ENCODE assay signal across 1 cellular context in the genomic region with DNA sequence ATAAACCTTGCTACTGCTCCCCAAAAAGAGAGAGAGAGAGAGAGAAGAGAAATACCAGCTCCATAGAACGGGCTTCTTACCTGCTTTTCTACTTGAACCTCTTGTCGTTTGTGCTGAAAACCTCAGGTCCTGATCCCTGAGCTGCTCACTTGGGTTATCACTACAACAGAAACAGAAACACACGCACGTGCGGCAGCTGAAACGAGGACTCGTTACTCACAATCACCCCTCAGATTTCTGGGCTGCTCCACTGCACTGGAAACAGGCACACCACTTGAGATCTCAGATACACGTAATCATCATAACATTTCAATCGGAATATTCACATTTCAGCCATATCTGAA.
TF ChIP-seq lines count a peak whose summit lies in the region.

No MANE protein-coding gene starts in this region.

TF ChIP-seq in A549, 52 proteins besides CTCF, POLR2A, EP300 and RAD21 (continued from another document):
- TF ChIP-seq JUN (IDR thresholded peaks at IDR 0.05) (no peak), CHD4 (IDR thresholded peaks at IDR 0.05; ENCODE audit: borderline replicate concordance) (no peak), ZFP36 (IDR thresholded peaks at IDR 0.05; ENCODE audit: borderline replicate concordance, partially characterized antibody) (no peak), RCOR1 (IDR thresholded peaks at IDR 0.05; ENCODE audit: low read depth, low read length) (no peak), ESRRA (IDR thresholded peaks at IDR 0.05; ENCODE audit: borderline replicate concordance, low read length) (no peak), CBX2 (IDR thresholded peaks at IDR 0.05; ENCODE audit: borderline replicate concordance, low read depth) (no peak), MAZ (IDR thresholded peaks at IDR 0.05; ENCODE audit: borderline replicate concordance, low read depth, low read length) (no peak), HEYL (CRISPR knock-in tag; IDR thresholded peaks at IDR 0.05) (peak; percentile 53; the same call in 1 of the 2 replicates), CEBPB (IDR thresholded peaks at IDR 0.05) (no peak), ZNF302 (CRISPR knock-in tag; IDR thresholded peaks at IDR 0.05) (peak; percentile 88; the same call in 1 of the 2 replicates), RFX5 (IDR thresholded peaks at IDR 0.05) (no peak), ZSCAN20 (CRISPR knock-in tag; IDR thresholded peaks at IDR 0.05) (peak; percentile 45), GATA3 (IDR thresholded peaks at IDR 0.05; ENCODE audit: borderline replicate concordance) (no peak), KDM1A (IDR thresholded peaks at IDR 0.05; ENCODE audit: low read depth) (no peak), SREBF2 (IDR thresholded peaks at IDR 0.05) (no peak), POLR2AphosphoS2 (conservative IDR thresholded peaks at IDR 0.05; ENCODE audit: low read length) (no peak), EHF (CRISPR knock-in tag; IDR thresholded peaks at IDR 0.05) (peak; percentile 90), CBX8 (IDR thresholded peaks at IDR 0.05) (no peak), HOXB5 (CRISPR knock-in tag; IDR thresholded peaks at IDR 0.05) (peak; percentile 92), RNF2 (IDR thresholded peaks at IDR 0.05; ENCODE audit: borderline replicate concordance, low read depth) (no peak), RARB (CRISPR knock-in tag; IDR thresholded peaks at IDR 0.05) (peak; percentile 56; the same call in 1 of the 2 replicates), NFE2L2 (conservative IDR thresholded peaks at IDR 0.05; ENCODE audit: low read length) (no peak), JUNB (IDR thresholded peaks at IDR 0.05) (no peak), FOSB (CRISPR knock-in tag; IDR thresholded peaks at IDR 0.05) (peak; percentile 85; the same call in 1 of the 2 replicates), TFCP2L1 (CRISPR knock-in tag; IDR thresholded peaks at IDR 0.05) (no peak), TP53 (CRISPR knock-in tag; IDR thresholded peaks at IDR 0.05) (0 out of 2 replicates have a peak, but pooled peaks have one; percentile 66), HOXB13 (CRISPR knock-in tag; IDR thresholded peaks at IDR 0.05; ENCODE audit: low read depth) (peak; percentile 98), MYC (IDR thresholded peaks at IDR 0.05; ENCODE audit: borderline replicate concordance, low read length) (no peak), NPAS2 (CRISPR knock-in tag; IDR thresholded peaks at IDR 0.05; ENCODE audit: borderline replicate concordance) (no peak), BHLHE40 (IDR thresholded peaks at IDR 0.05; ENCODE audit: low read depth, low read length) (0 out of 2 replicates have a peak, but pooled peaks have one; percentile 27), EHMT2 (IDR thresholded peaks at IDR 0.05; ENCODE audit: low read depth) (no peak), PHF8 (IDR thresholded peaks at IDR 0.05; ENCODE audit: borderline replicate concordance, low read depth) (no peak), MAFK (IDR thresholded peaks at IDR 0.05; ENCODE audit: partially characterized antibody) (no peak), HDAC2 (IDR thresholded peaks at IDR 0.05) (no peak), HOXA7 (CRISPR knock-in tag; IDR thresholded peaks at IDR 0.05) (peak; percentile 86), ZC3H11A (IDR thresholded peaks at IDR 0.05) (no peak), NR3C1 (IDR thresholded peaks at IDR 0.05) (no peak), CHD2 (IDR thresholded peaks at IDR 0.05; ENCODE audit: low read length, partially characterized antibody) (no peak), KDM5A (IDR thresholded peaks at IDR 0.05) (no peak), FOSL2 (IDR thresholded peaks at IDR 0.05) (no peak), FOSL2 (CRISPR knock-in tag; IDR thresholded peaks at IDR 0.05) (no peak), FOXS1 (CRISPR knock-in tag; IDR thresholded peaks at IDR 0.05) (peak; percentile 82; the same call in 1 of the 2 replicates)
- TF ChIP-seq, protein P1, sequence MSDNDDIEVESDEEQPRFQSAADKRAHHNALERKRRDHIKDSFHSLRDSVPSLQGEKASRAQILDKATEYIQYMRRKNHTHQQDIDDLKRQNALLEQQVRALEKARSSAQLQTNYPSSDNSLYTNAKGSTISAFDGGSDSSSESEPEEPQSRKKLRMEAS (IDR thresholded peaks at IDR 0.05), result peak; percentile 96
- TF ChIP-seq, protein P2, sequence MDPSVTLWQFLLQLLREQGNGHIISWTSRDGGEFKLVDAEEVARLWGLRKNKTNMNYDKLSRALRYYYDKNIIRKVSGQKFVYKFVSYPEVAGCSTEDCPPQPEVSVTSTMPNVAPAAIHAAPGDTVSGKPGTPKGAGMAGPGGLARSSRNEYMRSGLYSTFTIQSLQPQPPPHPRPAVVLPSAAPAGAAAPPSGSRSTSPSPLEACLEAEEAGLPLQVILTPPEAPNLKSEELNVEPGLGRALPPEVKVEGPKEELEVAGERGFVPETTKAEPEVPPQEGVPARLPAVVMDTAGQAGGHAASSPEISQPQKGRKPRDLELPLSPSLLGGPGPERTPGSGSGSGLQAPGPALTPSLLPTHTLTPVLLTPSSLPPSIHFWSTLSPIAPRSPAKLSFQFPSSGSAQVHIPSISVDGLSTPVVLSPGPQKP (IDR thresholded peaks at IDR 0.05; ENCODE audit: low read depth, low read length), result no peak
- TF ChIP-seq, protein P3, sequence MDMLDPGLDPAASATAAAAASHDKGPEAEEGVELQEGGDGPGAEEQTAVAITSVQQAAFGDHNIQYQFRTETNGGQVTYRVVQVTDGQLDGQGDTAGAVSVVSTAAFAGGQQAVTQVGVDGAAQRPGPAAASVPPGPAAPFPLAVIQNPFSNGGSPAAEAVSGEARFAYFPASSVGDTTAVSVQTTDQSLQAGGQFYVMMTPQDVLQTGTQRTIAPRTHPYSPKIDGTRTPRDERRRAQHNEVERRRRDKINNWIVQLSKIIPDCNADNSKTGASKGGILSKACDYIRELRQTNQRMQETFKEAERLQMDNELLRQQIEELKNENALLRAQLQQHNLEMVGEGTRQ (IDR thresholded peaks at IDR 0.05), result no peak
- TF ChIP-seq, protein P4, sequence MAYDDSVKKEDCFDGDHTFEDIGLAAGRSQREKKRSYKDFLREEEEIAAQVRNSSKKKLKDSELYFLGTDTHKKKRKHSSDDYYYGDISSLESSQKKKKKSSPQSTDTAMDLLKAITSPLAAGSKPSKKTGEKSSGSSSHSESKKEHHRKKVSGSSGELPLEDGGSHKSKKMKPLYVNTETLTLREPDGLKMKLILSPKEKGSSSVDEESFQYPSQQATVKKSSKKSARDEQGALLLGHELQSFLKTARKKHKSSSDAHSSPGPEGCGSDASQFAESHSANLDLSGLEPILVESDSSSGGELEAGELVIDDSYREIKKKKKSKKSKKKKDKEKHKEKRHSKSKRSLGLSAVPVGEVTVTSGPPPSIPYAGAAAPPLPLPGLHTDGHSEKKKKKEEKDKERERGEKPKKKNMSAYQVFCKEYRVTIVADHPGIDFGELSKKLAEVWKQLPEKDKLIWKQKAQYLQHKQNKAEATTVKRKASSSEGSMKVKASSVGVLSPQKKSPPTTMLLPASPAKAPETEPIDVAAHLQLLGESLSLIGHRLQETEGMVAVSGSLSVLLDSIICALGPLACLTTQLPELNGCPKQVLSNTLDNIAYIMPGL (CRISPR knock-in tag; IDR thresholded peaks at IDR 0.05; ENCODE audit: borderline replicate concordance), result no peak
- TF ChIP-seq, protein P5, sequence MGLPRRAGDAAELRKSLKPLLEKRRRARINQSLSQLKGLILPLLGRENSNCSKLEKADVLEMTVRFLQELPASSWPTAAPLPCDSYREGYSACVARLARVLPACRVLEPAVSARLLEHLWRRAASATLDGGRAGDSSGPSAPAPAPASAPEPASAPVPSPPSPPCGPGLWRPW (IDR thresholded peaks at IDR 0.05), result no peak
- TF ChIP-seq, protein P6, sequence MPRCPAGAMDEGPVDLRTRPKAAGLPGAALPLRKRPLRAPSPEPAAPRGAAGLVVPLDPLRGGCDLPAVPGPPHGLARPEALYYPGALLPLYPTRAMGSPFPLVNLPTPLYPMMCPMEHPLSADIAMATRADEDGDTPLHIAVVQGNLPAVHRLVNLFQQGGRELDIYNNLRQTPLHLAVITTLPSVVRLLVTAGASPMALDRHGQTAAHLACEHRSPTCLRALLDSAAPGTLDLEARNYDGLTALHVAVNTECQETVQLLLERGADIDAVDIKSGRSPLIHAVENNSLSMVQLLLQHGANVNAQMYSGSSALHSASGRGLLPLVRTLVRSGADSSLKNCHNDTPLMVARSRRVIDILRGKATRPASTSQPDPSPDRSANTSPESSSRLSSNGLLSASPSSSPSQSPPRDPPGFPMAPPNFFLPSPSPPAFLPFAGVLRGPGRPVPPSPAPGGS (IDR thresholded peaks at IDR 0.05), result no peak
- TF ChIP-seq, protein P7, sequence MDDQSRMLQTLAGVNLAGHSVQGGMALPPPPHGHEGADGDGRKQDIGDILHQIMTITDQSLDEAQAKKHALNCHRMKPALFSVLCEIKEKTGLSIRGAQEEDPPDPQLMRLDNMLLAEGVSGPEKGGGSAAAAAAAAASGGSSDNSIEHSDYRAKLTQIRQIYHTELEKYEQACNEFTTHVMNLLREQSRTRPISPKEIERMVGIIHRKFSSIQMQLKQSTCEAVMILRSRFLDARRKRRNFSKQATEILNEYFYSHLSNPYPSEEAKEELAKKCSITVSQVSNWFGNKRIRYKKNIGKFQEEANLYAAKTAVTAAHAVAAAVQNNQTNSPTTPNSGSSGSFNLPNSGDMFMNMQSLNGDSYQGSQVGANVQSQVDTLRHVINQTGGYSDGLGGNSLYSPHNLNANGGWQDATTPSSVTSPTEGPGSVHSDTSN (IDR thresholded peaks at IDR 0.05), result no peak
- TF ChIP-seq, protein P8, sequence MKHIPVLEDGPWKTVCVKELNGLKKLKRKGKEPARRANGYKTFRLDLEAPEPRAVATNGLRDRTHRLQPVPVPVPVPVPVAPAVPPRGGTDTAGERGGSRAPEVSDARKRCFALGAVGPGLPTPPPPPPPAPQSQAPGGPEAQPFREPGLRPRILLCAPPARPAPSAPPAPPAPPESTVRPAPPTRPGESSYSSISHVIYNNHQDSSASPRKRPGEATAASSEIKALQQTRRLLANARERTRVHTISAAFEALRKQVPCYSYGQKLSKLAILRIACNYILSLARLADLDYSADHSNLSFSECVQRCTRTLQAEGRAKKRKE (CRISPR knock-in tag; IDR thresholded peaks at IDR 0.05; ENCODE audit: low read depth), result peak; percentile 93
- TF ChIP-seq, protein P9, sequence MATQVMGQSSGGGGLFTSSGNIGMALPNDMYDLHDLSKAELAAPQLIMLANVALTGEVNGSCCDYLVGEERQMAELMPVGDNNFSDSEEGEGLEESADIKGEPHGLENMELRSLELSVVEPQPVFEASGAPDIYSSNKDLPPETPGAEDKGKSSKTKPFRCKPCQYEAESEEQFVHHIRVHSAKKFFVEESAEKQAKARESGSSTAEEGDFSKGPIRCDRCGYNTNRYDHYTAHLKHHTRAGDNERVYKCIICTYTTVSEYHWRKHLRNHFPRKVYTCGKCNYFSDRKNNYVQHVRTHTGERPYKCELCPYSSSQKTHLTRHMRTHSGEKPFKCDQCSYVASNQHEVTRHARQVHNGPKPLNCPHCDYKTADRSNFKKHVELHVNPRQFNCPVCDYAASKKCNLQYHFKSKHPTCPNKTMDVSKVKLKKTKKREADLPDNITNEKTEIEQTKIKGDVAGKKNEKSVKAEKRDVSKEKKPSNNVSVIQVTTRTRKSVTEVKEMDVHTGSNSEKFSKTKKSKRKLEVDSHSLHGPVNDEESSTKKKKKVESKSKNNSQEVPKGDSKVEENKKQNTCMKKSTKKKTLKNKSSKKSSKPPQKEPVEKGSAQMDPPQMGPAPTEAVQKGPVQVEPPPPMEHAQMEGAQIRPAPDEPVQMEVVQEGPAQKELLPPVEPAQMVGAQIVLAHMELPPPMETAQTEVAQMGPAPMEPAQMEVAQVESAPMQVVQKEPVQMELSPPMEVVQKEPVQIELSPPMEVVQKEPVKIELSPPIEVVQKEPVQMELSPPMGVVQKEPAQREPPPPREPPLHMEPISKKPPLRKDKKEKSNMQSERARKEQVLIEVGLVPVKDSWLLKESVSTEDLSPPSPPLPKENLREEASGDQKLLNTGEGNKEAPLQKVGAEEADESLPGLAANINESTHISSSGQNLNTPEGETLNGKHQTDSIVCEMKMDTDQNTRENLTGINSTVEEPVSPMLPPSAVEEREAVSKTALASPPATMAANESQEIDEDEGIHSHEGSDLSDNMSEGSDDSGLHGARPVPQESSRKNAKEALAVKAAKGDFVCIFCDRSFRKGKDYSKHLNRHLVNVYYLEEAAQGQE (IDR thresholded peaks at IDR 0.05), result no peak
- TF ChIP-seq, protein P10, sequence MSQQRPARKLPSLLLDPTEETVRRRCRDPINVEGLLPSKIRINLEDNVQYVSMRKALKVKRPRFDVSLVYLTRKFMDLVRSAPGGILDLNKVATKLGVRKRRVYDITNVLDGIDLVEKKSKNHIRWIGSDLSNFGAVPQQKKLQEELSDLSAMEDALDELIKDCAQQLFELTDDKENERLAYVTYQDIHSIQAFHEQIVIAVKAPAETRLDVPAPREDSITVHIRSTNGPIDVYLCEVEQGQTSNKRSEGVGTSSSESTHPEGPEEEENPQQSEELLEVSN (IDR thresholded peaks at IDR 0.05; ENCODE audit: borderline replicate concordance, low read depth), result peak; percentile 82; the same call in 1 of the 2 replicates
